20 cellular contexts compared by ENCODE assay signal in genomic region chr13:42485272-42485671, GRCh38.
"Had no signal": no experiment of that assay in that cellular context is flagged by ENCODE, and none has a peak within 500 bp of the region (broad histone marks: within the 10 kb centered on the region; RNA-seq: fewer than 3 reads in every experiment).

No MANE protein-coding gene starts in this region.

- H3K27ac ChIP-seq: colonic mucosa, gastrocnemius medialis, heart right ventricle, left ventricle myocardium inferior, lower lobe of right lung, psoas muscle, right lobe of liver, stomach had no signal

- H3K27me3 ChIP-seq: colonic mucosa, gastrocnemius medialis, right lobe of liver, stomach had no signal

- H3K4me3 ChIP-seq: colonic mucosa, gastrocnemius medialis, heart right ventricle, left ventricle myocardium inferior, lower lobe of right lung, psoas muscle, right lobe of liver, stomach had no signal

- H3K27me3 Mint-ChIP-seq: stimulated activated naive B cell treated with anti-CD40 and anti-IgM and Interleukin-4, amounts not matched to agents 10 μg/mL and 1 μg/mL and 100 μg/mL, for 72 hours had no signal

- ATAC-seq: gastrocnemius medialis; heart right ventricle; lower lobe of right lung; naive thymus-derived CD4-positive, alpha-beta T cell; psoas muscle; right lobe of liver; stimulated activated naive B cell treated with anti-CD40 and anti-IgM and Interleukin-4, amounts not matched to agents 10 μg/mL and 1 μg/mL and 100 μg/mL, for 72 hours had no signal

- H3K36me3 Mint-ChIP-seq: stimulated activated naive B cell treated with anti-CD40 and anti-IgM and Interleukin-4, amounts not matched to agents 10 μg/mL and 1 μg/mL and 100 μg/mL, for 72 hours had no signal

- H3K4me1 ChIP-seq: colonic mucosa, gastrocnemius medialis, left ventricle myocardium inferior, lower lobe of right lung, psoas muscle, right lobe of liver, stomach had no signal

- H3K9me3 ChIP-seq: colonic mucosa, gastrocnemius medialis, heart right ventricle, left ventricle myocardium inferior, lower lobe of right lung, psoas muscle, right lobe of liver, stomach had no signal

- H3K27ac Mint-ChIP-seq: naive thymus-derived CD4-positive, alpha-beta T cell; nephron progenitor cell; stimulated activated naive B cell treated with anti-CD40 and anti-IgM and Interleukin-4, amounts not matched to agents 10 μg/mL and 1 μg/mL and 100 μg/mL, for 72 hours had no signal

- H3K36me3 ChIP-seq: colonic mucosa, gastrocnemius medialis, heart right ventricle, left ventricle myocardium inferior, lower lobe of right lung, right lobe of liver, stomach had no signal

- H3K9me3 Mint-ChIP-seq: nephron progenitor cell; stimulated activated naive B cell treated with anti-CD40 and anti-IgM and Interleukin-4, amounts not matched to agents 10 μg/mL and 1 μg/mL and 100 μg/mL, for 72 hours had no signal

- H3K4me3 Mint-ChIP-seq: naive thymus-derived CD4-positive, alpha-beta T cell; nephron progenitor cell; stimulated activated naive B cell treated with anti-CD40 and anti-IgM and Interleukin-4, amounts not matched to agents 10 μg/mL and 1 μg/mL and 100 μg/mL, for 72 hours had no signal

- H3K4me1 Mint-ChIP-seq: naive thymus-derived CD4-positive, alpha-beta T cell; nephron progenitor cell had no signal

- DNase-seq: colonic mucosa; dermis blood vessel endothelial cell; erythroblast; gastrocnemius medialis; heart right ventricle; hypothalamus; islet precursor cell; left ventricle myocardium inferior; lower lobe of right lung; mesenchymal stem cell; naive thymus-derived CD4-positive, alpha-beta T cell; nephron progenitor cell; psoas muscle; retina; right lobe of liver; stimulated activated CD4-positive, alpha-beta T cell treated with anti-CD3 and anti-CD28 coated beads, Interleukin-2, amount 100 ng/mL, for 24 hours; stimulated activated CD4-positive, alpha-beta T cell treated with anti-CD3 and anti-CD28 coated beads, Interleukin-4, amount 100 ng/mL, for 4 hours; stimulated activated naive B cell treated with anti-CD40 and anti-IgM and Interleukin-4, amounts not matched to agents 10 μg/mL and 1 μg/mL and 100 μg/mL, for 72 hours; stomach; trophoblast cell had no signal
